Comparison of ENCODE assay signal across 10 cellular contexts in genomic region chr12:52278530-52278929, GRCh38. TPM values are rescaled to one million over a fixed set of nuclear protein-coding genes. Genes with fewer than 3 reads are reported as not detected.
DNase-seq lines count a peak whose midpoint lies in the region; ATAC-seq lines count a peak whose summit lies in the region.
"Had no signal": no experiment of that assay in that cellular context is flagged by ENCODE, and none has a peak within 500 bp of the region (broad histone marks: within the 10 kb centered on the region; RNA-seq: fewer than 3 reads in every experiment).

No MANE protein-coding gene starts in this region.

- no peak overlapping the region for H3K27ac Mint-ChIP-seq in T-cell
- H3K27ac Mint-ChIP-seq in stimulated activated naive CD8-positive, alpha-beta T cell treated with anti-CD3 and anti-CD28 coated beads, Interleukin-15, amount 100 ng/mL, for 72 hours, result peak overlapping the region in 1 of 2 donors; percentile 45
- H3K27ac Mint-ChIP-seq: activated naive CD8-positive, alpha-beta T cell; natural killer cell treated with Interleukin-12 subunit alpha and Interleukin-12 subunit beta and Interleukin-15 and Interleukin-18, amount 100 ng/mL, for 72 hours had no signal

- peaks cover 28 to 45% of the 10 kb centered on the region in 2 donors for H3K27me3 Mint-ChIP-seq in T-cell
- peaks cover 66% of the 10 kb centered on the region for H3K27me3 Mint-ChIP-seq in stimulated activated naive CD8-positive, alpha-beta T cell treated with anti-CD3 and anti-CD28 coated beads, Interleukin-15, amount 100 ng/mL, for 72 hours

- no peaks in the 10 kb centered on the region for H3K9me3 Mint-ChIP-seq in T-cell
- no peaks in the 10 kb centered on the region for H3K9me3 Mint-ChIP-seq in stimulated activated naive CD8-positive, alpha-beta T cell treated with anti-CD3 and anti-CD28 coated beads, Interleukin-15, amount 100 ng/mL, for 72 hours
- H3K9me3 Mint-ChIP-seq: natural killer cell treated with Interleukin-12 subunit alpha and Interleukin-12 subunit beta and Interleukin-15 and Interleukin-18, amount 100 ng/mL, for 72 hours had no signal

- peaks cover 5 to 10% (median 7%) of the 10 kb centered on the region in 3 donors for H3K4me1 Mint-ChIP-seq in T-cell
- H3K4me1 Mint-ChIP-seq in stimulated activated naive CD8-positive, alpha-beta T cell treated with anti-CD3 and anti-CD28 coated beads, Interleukin-15, amount 100 ng/mL, for 72 hours, result peaks cover 21% of the 10 kb centered on the region

- POLR2A ChIA-PET in T-cell (lab: Charles Lee), result no interaction called here

- H3K4me3 Mint-ChIP-seq in T-cell, result peak overlapping the region in 2 of 3 donors; percentile 25 to 34
- H3K4me3 Mint-ChIP-seq in stimulated activated naive CD8-positive, alpha-beta T cell treated with anti-CD3 and anti-CD28 coated beads, Interleukin-15, amount 100 ng/mL, for 72 hours, result no peak overlapping the region
- H3K4me3 Mint-ChIP-seq: activated naive CD8-positive, alpha-beta T cell; natural killer cell treated with Interleukin-12 subunit alpha and Interleukin-12 subunit beta and Interleukin-15 and Interleukin-18, amount 100 ng/mL, for 72 hours had no signal

- DNase-seq in SIG-M5 treated with dmso at 0.1 percent for 504 hours (lab: John Stamatoyannopoulos, UW; ENCODE audit: unreplicated experiment), result peak; percentile 54
- no peak for DNase-seq in SIG-M5 (lab: John Stamatoyannopoulos, UW)
- no peak for DNase-seq in T-cell
- no peak for DNase-seq in stimulated activated naive CD8-positive, alpha-beta T cell treated with anti-CD3 and anti-CD28 coated beads, Interleukin-15, amount 100 ng/mL, for 72 hours
- no peak for DNase-seq in hippocampal formation (lab: John Stamatoyannopoulos, UW)
- no peak for DNase-seq in NCI-H446 treated with DMSO at 0.1 percent for 48 hours (lab: John Stamatoyannopoulos, UW)
- DNase-seq in ACHN, result no peak

- no peak for ATAC-seq in T-cell (replicated peaks in 1 of 4)
- ATAC-seq in stimulated activated naive CD8-positive, alpha-beta T cell treated with anti-CD3 and anti-CD28 coated beads, Interleukin-15, amount 100 ng/mL, for 72 hours, result peak; percentile 4

- H3K4me3 ChIP-seq in iPS-11a (ENCODE audit: low read depth, low read length), result peak overlapping the region; percentile 6

- CTCF ChIA-PET in T-cell (lab: Charles Lee), result interaction anchor here (0.6 to 1.6 kb wide), 8 partner anchors 8 to 128 kb away, joined by 3 to 5 read pairs (median 3); no protein-coding TSS in a partner anchor

- in situ Hi-C loops in ACHN (cut with HindIII; ENCODE audit: low pct_ligation_motif_present, low pct_unique_long_range_greater_than_20kb, low sequenced_read_pairs), result no loop called here

- no peaks in the 10 kb centered on the region for H3K36me3 Mint-ChIP-seq in T-cell
- H3K36me3 Mint-ChIP-seq: activated naive CD8-positive, alpha-beta T cell; natural killer cell treated with Interleukin-12 subunit alpha and Interleukin-12 subunit beta and Interleukin-15 and Interleukin-18, amount 100 ng/mL, for 72 hours had no signal

RNA-seq across cellular contexts. Expression of gene KRT86, which starts 4.1 kb away (rescaled TPM):
- total RNA-seq in T-cell, result under 1 TPM in 1 of 5 donors, not detected in 4; 0.35 TPM

RNA-seq across cellular contexts. Expression of gene KRT81, which starts 12.8 kb away (rescaled TPM):
- total RNA-seq in T-cell, result 1 to 10 TPM in 1 of 5 donors, under 1 TPM in 2, not detected in 2; 0.30 to 1.0 (median 0.76) TPM

RNA-seq across cellular contexts. Expression of gene KRT83, which starts 42.7 kb away (rescaled TPM):
- total RNA-seq in T-cell, result not detected
- total RNA-seq: natural killer cell treated with Interleukin-12 subunit alpha and Interleukin-12 subunit beta and Interleukin-15 and Interleukin-18, amount 100 ng/mL, for 72 hours had no signal

RNA-seq across cellular contexts. Expression of gene KRT7, which starts 45.5 kb away (rescaled TPM):
- total RNA-seq in T-cell, result 1 to 10 TPM in 3 of 5 donors, not detected in 2; 2.7 to 3.8 (median 3.3) TPM

Comparison
In these comparisons a context has a peak if more than half of its experiments do, and no peak if none do; other contexts are left out.
1. H3K4me3 Mint-ChIP-seq: peak in T-cell (2 of 3); none in stimulated activated naive CD8-positive, alpha-beta T cell treated with anti-CD3 and anti-CD28 coated beads, Interleukin-15, amount 100 ng/mL, for 72 hours (0 of 2).